8 cellular contexts compared by ENCODE assay signal in the genomic region with DNA sequence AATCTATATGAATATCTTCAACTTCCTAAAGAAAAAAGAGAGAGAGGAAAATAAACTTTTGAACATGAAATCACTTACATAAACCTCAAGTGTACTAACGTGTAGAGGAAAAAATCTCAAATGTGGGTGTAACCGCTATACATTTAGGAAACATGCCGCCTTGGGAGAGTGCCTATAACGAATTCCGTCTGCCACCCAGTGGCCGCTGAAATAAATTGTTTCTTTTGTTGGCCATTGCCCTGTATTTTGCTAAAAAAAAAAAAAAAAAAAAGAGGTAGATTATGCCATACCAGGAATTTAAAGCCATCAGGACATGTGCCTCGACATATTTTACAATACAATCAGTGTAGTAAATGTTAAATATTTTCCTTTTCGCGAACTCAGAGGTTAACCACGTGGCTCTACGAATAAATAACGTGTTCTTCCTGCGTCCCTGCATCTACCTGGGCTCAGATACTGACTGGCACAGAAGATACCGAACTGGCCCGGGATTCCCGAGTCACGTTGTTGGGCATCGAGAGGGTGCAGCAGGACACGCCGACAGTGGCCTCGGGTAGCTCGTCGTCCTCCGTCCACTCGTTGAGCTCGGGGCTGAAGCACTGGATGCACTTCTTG. TPM values are rescaled to one million over a fixed set of nuclear protein-coding genes. Genes with fewer than 3 reads are reported as not detected.
A peak's percentile ranks its signal among the peaks of the same experiment; 100 is the strongest.
DNase-seq lines count a peak whose midpoint lies in the region; ATAC-seq and TF ChIP-seq lines count a peak whose summit lies in the region.

No MANE protein-coding gene starts in this region.

- peak; percentile 38 for DNase-seq in CMK (ENCODE audit: low read depth)
- peak; percentile 60 for DNase-seq in LHCN-M2 (ENCODE audit: low read depth)
- DNase-seq in RWPE2 (ENCODE audit: low spot score): no peak
- DNase-seq in activated effector memory CD4-positive, alpha-beta T cell treated with anti-CD3 and anti-CD28 coated beads, Interleukin-2, amount 50 U/mL, for 16 hours: peak; percentile 86
- peak; percentile 35 for DNase-seq in occipital lobe (lab: John Stamatoyannopoulos, UW)

- no peak for TF ChIP-seq POLR2A in gastroesophageal sphincter (IDR thresholded peaks at IDR 0.05)

- H3K4me3 ChIP-seq in RWPE2 (ENCODE audit: severe bottlenecking) (peak overlapping the region; percentile 50), gastroesophageal sphincter (peak overlapping the region; percentile 44 to 66), thymus (ENCODE audit: low read length) (peak overlapping the region; percentile 54)

- WGBS in gastroesophageal sphincter (ENCODE audit: low coverage in 1 of 2), 2 donors: 3% methylated on average over 13 to 15 of the region's 26 CpGs
- under 1% methylated on average over 26 of the region's 26 CpGs for WGBS in thymus

- TF ChIP-seq CTCF in RWPE2 (IDR thresholded peaks at IDR 0.05; ENCODE audit: poor library complexity, severe bottlenecking) (peak; percentile 72), gastroesophageal sphincter (IDR thresholded peaks at IDR 0.05) (peak; percentile 38 to 49 (median 42))

- H3K4me1 ChIP-seq in RWPE2 (ENCODE audit: insufficient read depth, poor library complexity, severe bottlenecking) (peaks cover 18% of the 10 kb centered on the region), gastroesophageal sphincter (peaks cover 0 to 28% (median 3%) of the 10 kb centered on the region in 3 donors), thymus (ENCODE audit: control insufficient read depth, insufficient read depth, low read length) (no peaks in the 10 kb centered on the region)

- no peaks in the 10 kb centered on the region for H3K27me3 ChIP-seq in RWPE2 (ENCODE audit: insufficient read depth, poor library complexity, severe bottlenecking)
- H3K27me3 ChIP-seq in gastroesophageal sphincter: no peaks in the 10 kb centered on the region
- no peaks in the 10 kb centered on the region for H3K27me3 ChIP-seq in thymus (ENCODE audit: control insufficient read depth, insufficient read depth)

- H3K27ac ChIP-seq in RWPE2 (ENCODE audit: poor library complexity, severe bottlenecking): peak overlapping the region; percentile 67
- peak overlapping the region in 3 of 4 donors; percentile 24 to 65 (median 65) for H3K27ac ChIP-seq in gastroesophageal sphincter
- no peak overlapping the region for H3K27ac ChIP-seq in thymus (ENCODE audit: low read depth)

- H3K36me3 ChIP-seq in RWPE2 (ENCODE audit: low read depth) (no peaks in the 10 kb centered on the region), gastroesophageal sphincter (no peaks in the 10 kb centered on the region), thymus (ENCODE audit: control insufficient read depth, insufficient read depth) (no peaks in the 10 kb centered on the region)

- TF ChIP-seq EP300 in gastroesophageal sphincter (IDR thresholded peaks at IDR 0.05): no peak

- H3K9me3 ChIP-seq in RWPE2 (ENCODE audit: severe bottlenecking) (no peaks in the 10 kb centered on the region), gastroesophageal sphincter (no peaks in the 10 kb centered on the region), thymus (ENCODE audit: control insufficient read depth) (no peaks in the 10 kb centered on the region)

- ATAC-seq in GM21526 (IDR thresholded peaks at IDR 0.05; ENCODE audit: low FRiP score, unreplicated experiment) (peak; percentile 45), RWPE2 (ENCODE audit: low read depth) (peak; percentile 54), gastroesophageal sphincter (peak; percentile 11)

RNA-seq across cellular contexts. Expression of gene KLHL31, which starts 14.3 kb away (rescaled TPM):
- total RNA-seq in LHCN-M2 (2014; rRNA removed) (not detected in 2 replicates), gastroesophageal sphincter (under 1 TPM; 0.07 to 0.62 (median 0.44) TPM), occipital lobe (0.16 TPM)
- not detected for polyA plus RNA-seq in LHCN-M2 (2012)
- polyA plus RNA-seq in thymus: 0.71 TPM
